In genomic region chr7:63112764-63113712, GRCh38 we compare ENCODE assay signal across 20 cellular contexts.
"Had no signal": no experiment of that assay in that cellular context is flagged by ENCODE, and none has a peak within 500 bp of the region (broad histone marks: within the 10 kb centered on the region; RNA-seq: fewer than 3 reads in every experiment).

No MANE protein-coding gene starts in this region.

- H3K27ac ChIP-seq: heart left ventricle, thyroid gland had no signal

- H3K4me3 ChIP-seq: heart left ventricle, mucosa of descending colon, thyroid gland had no signal

- H3K4me1 ChIP-seq: heart left ventricle, thyroid gland had no signal

- H3K36me3 ChIP-seq: heart left ventricle, thyroid gland had no signal

- H3K9me3 ChIP-seq: thyroid gland had no signal

- DNase-seq: activated CD4-positive, alpha-beta T cell treated with anti-CD3 and anti-CD28 coated beads for 36 hours; activated CD4-positive, alpha-beta T cell treated with anti-CD3 and anti-CD28 coated beads, Interleukin-2, amount 50 U/mL, for 48 hours; activated CD8-positive, alpha-beta memory T cell treated with anti-CD3 and anti-CD28 coated beads, Interleukin-2, amount 50 U/mL, for 48 hours; activated naive CD4-positive, alpha-beta T cell treated with anti-CD3 and anti-CD28 coated beads for 36 hours; activated naive CD8-positive, alpha-beta T cell treated with anti-CD3 and anti-CD28 coated beads, Interleukin-2, amount 10 ng/mL, durations not matched to agents 7 days and 5 days; activated T-cell treated with anti-CD3 and anti-CD28 coated beads, Interleukin-2, amount 50 U/mL, for 4 hours; amniotic stem cell; cerebellar nuclear complex; cortex of kidney; heart left ventricle; left ventricle myocardium superior; mammary epithelial cell; mucosa of descending colon; retina; stimulated activated CD4-positive, alpha-beta T cell treated with anti-CD3 and anti-CD28 coated beads, Interleukin-2, amount 100 ng/mL, for 48 hours; stimulated activated CD8-positive, alpha-beta memory T cell treated with anti-CD3 and anti-CD28 coated beads, Interleukin-4, amount 100 ng/mL, for 48 hours; stimulated activated naive B cell treated with anti-CD40 and anti-IgM and Interleukin-4, amounts not matched to agents 10 μg/mL and 1 μg/mL and 100 μg/mL, for 72 hours; T1000; thyroid gland had no signal

- ATAC-seq: activated CD4-positive, alpha-beta T cell treated with anti-CD3 and anti-CD28 coated beads for 36 hours; activated T-cell treated with anti-CD3 and anti-CD28 coated beads, Interleukin-2, amount 50 U/mL, for 4 hours; heart left ventricle; left ventricle myocardium superior; mucosa of descending colon; stimulated activated naive B cell treated with anti-CD40 and anti-IgM and Interleukin-4, amounts not matched to agents 10 μg/mL and 1 μg/mL and 100 μg/mL, for 72 hours; WTC11 had no signal

- H3K27me3 ChIP-seq: heart left ventricle, thyroid gland had no signal
